28 cellular contexts compared by ENCODE assay signal in genomic region chr2:8647462-8647857, GRCh38.
"Had no signal": no experiment of that assay in that cellular context is flagged by ENCODE, and none has a peak within 500 bp of the region (broad histone marks: within the 10 kb centered on the region; RNA-seq: fewer than 3 reads in every experiment).

No MANE protein-coding gene starts in this region.

- H3K36me3 Mint-ChIP-seq: naive thymus-derived CD8-positive, alpha-beta T cell had no signal

- H3K27me3 Mint-ChIP-seq: effector memory CD8-positive, alpha-beta T cell; naive thymus-derived CD8-positive, alpha-beta T cell; progenitor cell of endocrine pancreas; stimulated activated naive CD8-positive, alpha-beta T cell treated with anti-CD3 and anti-CD28 coated beads, Interleukin-15, amount 100 ng/mL, for 72 hours had no signal

- ATAC-seq: effector memory CD8-positive, alpha-beta T cell; heart right ventricle; left cardiac atrium; left lung; naive thymus-derived CD8-positive, alpha-beta T cell; pancreas; sciatic nerve; stimulated activated naive CD8-positive, alpha-beta T cell treated with anti-CD3 and anti-CD28 coated beads, Interleukin-15, amount 100 ng/mL, for 72 hours had no signal

- DNase-seq: cortex of kidney; effector memory CD8-positive, alpha-beta T cell; erythroblast; esophagus squamous epithelium; foreskin melanocyte; glutamatergic neuron; heart right ventricle; hippocampal formation; left cardiac atrium; mammary epithelial cell; mesendoderm; midbrain; naive thymus-derived CD8-positive, alpha-beta T cell; occipital lobe; pancreas; stimulated activated CD4-positive, alpha-beta T cell treated with anti-CD3 and anti-CD28 coated beads, Interleukin-12 subunit alpha, Interleukin-12 subunit beta, amount 100 ng/mL, for 4 hours; stimulated activated CD4-positive, alpha-beta T cell treated with anti-CD3 and anti-CD28 coated beads, Interleukin-1b, Interleukin-23, amount 100 ng/mL, for 48 hours; stimulated activated CD4-positive, alpha-beta T cell treated with anti-CD3 and anti-CD28 coated beads, Interleukin-4, amount 100 ng/mL, for 1 hour; stimulated activated CD8-positive, alpha-beta memory T cell treated with anti-CD3 and anti-CD28 coated beads, Interleukin-4, amount 100 ng/mL, for 48 hours; stimulated activated naive CD4-positive, alpha-beta T cell; stimulated activated naive CD8-positive, alpha-beta T cell treated with anti-CD3 and anti-CD28 coated beads, Interleukin-15, amount 100 ng/mL, for 72 hours; transverse colon had no signal

- H3K36me3 ChIP-seq: esophagus squamous epithelium, heart right ventricle, left lung, pancreas, suprapubic skin, transverse colon, vagina had no signal

- H3K27ac ChIP-seq: esophagus squamous epithelium, heart right ventricle, left lung, pancreas, suprapubic skin, transverse colon, vagina had no signal

- H3K27ac Mint-ChIP-seq: effector memory CD8-positive, alpha-beta T cell; naive thymus-derived CD8-positive, alpha-beta T cell; progenitor cell of endocrine pancreas had no signal

- H3K4me1 ChIP-seq: pancreas, transverse colon had no signal

- H3K4me3 Mint-ChIP-seq: effector memory CD8-positive, alpha-beta T cell; naive thymus-derived CD8-positive, alpha-beta T cell; stimulated activated naive CD8-positive, alpha-beta T cell treated with anti-CD3 and anti-CD28 coated beads, Interleukin-15, amount 100 ng/mL, for 72 hours had no signal

- H3K27me3 ChIP-seq: esophagus squamous epithelium, heart right ventricle, left lung, pancreas, suprapubic skin, transverse colon, vagina had no signal

- H3K4me2 ChIP-seq: smooth muscle cell had no signal

- H3K4me3 ChIP-seq: esophagus squamous epithelium, heart right ventricle, left lung, pancreas, smooth muscle cell, suprapubic skin, transverse colon, vagina had no signal

- H3K9me3 ChIP-seq: heart right ventricle, pancreas, suprapubic skin, transverse colon, vagina had no signal

- H3K9me3 Mint-ChIP-seq: effector memory CD8-positive, alpha-beta T cell had no signal
